ENCODE assay signal across 8 cellular contexts in genomic region chr12:63151061-63151897, GRCh38. TPM values are rescaled to one million over a fixed set of nuclear protein-coding genes. Genes with fewer than 3 reads are reported as not detected.
DNase-seq lines count a peak whose midpoint lies in the region; ATAC-seq, FAIRE-seq and TF ChIP-seq lines count a peak whose summit lies in the region.

Gene AVPR1A, minus strand, starts transcription at chr12:63151201. Its CDS starts 365 bp downstream, at chr12:63150836.

- H3K9me3 ChIP-seq in esophagus squamous epithelium (no peaks in the 10 kb centered on the region), neural cell (ENCODE audit: low read length) (no peaks in the 10 kb centered on the region)

- no peak for TF ChIP-seq EP300 in neural cell (conservative IDR thresholded peaks at IDR 0.05; ENCODE audit: poor library complexity, severe bottlenecking)

- H3K4me3 ChIP-seq in esophagus squamous epithelium (peak within 1 kb of the TSS; percentile 10 to 58 (median 40)), neural cell (ENCODE audit: low read length) (peak within 1 kb of the TSS; percentile 65)

- H3K36me3 ChIP-seq in esophagus squamous epithelium (no peaks in the 10 kb centered on the region), neural cell (ENCODE audit: insufficient read depth, low read length) (no peaks in the 10 kb centered on the region)

- no peak within 1 kb of the TSS for H2AFZ ChIP-seq in neural cell (ENCODE audit: low read depth, low read length)

- H4K20me1 ChIP-seq in neural cell (ENCODE audit: insufficient read depth) = no peaks in the 10 kb centered on the region

- H3K4me1 ChIP-seq in esophagus squamous epithelium = peaks cover 3 to 27% (median 6%) of the 10 kb centered on the region in 3 donors

- H3K4me2 ChIP-seq in neural cell (ENCODE audit: low read length) = peak within 1 kb of the TSS; percentile 71

- TF ChIP-seq CTCF in GM13976 (IDR thresholded peaks at IDR 0.05; ENCODE audit: borderline replicate concordance, control extremely low read depth, extremely low read depth, insufficient read depth, missing control alignments) (no peak), esophagus squamous epithelium (IDR thresholded peaks at IDR 0.05) (no peak), neural cell (IDR thresholded peaks at IDR 0.05; ENCODE audit: poor library complexity, severe bottlenecking) (no peak)

- H3K9me2 ChIP-seq in neural cell (ENCODE audit: insufficient read depth, low read length) = no peaks in the 10 kb centered on the region

- no peak for TF ChIP-seq RAD21 in neural cell (conservative IDR thresholded peaks at IDR 0.05)

- no peak for ATAC-seq in HG03342 (IDR thresholded peaks at IDR 0.05; ENCODE audit: unreplicated experiment)
- no peak for ATAC-seq in GM21515 (IDR thresholded peaks at IDR 0.05; ENCODE audit: unreplicated experiment)

- intact Hi-C loops in esophagus squamous epithelium (cut with DNase I) = no loop called here

- FAIRE-seq in GM12892 (lab: Jason Lieb, UNC) = no peak

- no peaks in the 10 kb centered on the region for H3K79me2 ChIP-seq in neural cell (replicated peaks; ENCODE audit: insufficient read depth, low read length)

- TF ChIP-seq POLR2A in esophagus squamous epithelium (IDR thresholded peaks at IDR 0.05) (no peak), GM12892 (IDR thresholded peaks at IDR 0.05; ENCODE audit: low read depth, low read length) (no peak)

- H3F3A ChIP-seq in neural cell (ENCODE audit: insufficient read depth, low read length, poor library complexity, severe bottlenecking) = no peaks in the 10 kb centered on the region

- H3K9ac ChIP-seq in neural cell (ENCODE audit: low read length) = peak within 1 kb of the TSS; percentile 2

- H3K27ac ChIP-seq in esophagus squamous epithelium (peak within 1 kb of the TSS in 3 of 4 donors; percentile 27 to 69 (median 33)), neural cell (ENCODE audit: low read length) (no peak within 1 kb of the TSS)

- DNase-seq in GM13976 (ENCODE audit: low spot score) (peak; percentile 16), OCI-M2 (lab: John Stamatoyannopoulos, UW; ENCODE audit: unreplicated experiment) (peak; percentile 35), esophagus squamous epithelium (lab: John Stamatoyannopoulos, UW) (no peak), GM12892 (ENCODE audit: insufficient read length) (no peak), putamen (ENCODE audit: low spot score) (no peak)

- 3 to 9% methylated on average over 38 to 40 of the region's 41 CpGs for WGBS in esophagus squamous epithelium, 2 donors

- in situ Hi-C loops in GM13976 (cut with MboI; ENCODE audit: low sequenced_read_pairs, unreplicated experiment) = no loop called here

- H3K27me3 ChIP-seq in esophagus squamous epithelium = peaks cover 0 to 84% (median 7%) of the 10 kb centered on the region in 4 donors
- peaks cover 67% of the 10 kb centered on the region for H3K27me3 ChIP-seq in neural cell (ENCODE audit: insufficient read depth, low read depth, low read length)

TF ChIP-seq in neural cell, 6 proteins besides CTCF, POLR2A, EP300 and RAD21:
- TF ChIP-seq EZH2 (IDR thresholded peaks at IDR 0.05; ENCODE audit: borderline replicate concordance, insufficient read depth, low read length, poor library complexity, severe bottlenecking) (peak; percentile 52), TAF1 (IDR thresholded peaks at IDR 0.05; ENCODE audit: low read depth) (no peak), POLR2AphosphoS5 (IDR thresholded peaks at IDR 0.05) (peak; percentile 8), MXI1 (conservative IDR thresholded peaks at IDR 0.05; ENCODE audit: poor library complexity, severe bottlenecking) (peak; percentile 2), SMC3 (conservative IDR thresholded peaks at IDR 0.05; ENCODE audit: poor library complexity) (no peak)

RNA-seq across cellular contexts. Expression of gene AVPR1A, which starts in this region (rescaled TPM):
- total RNA-seq in esophagus squamous epithelium = 1 to 10 TPM in 3 of 4 donors, under 1 TPM in 1; 0.87 to 2.8 (median 1.6) TPM
- polyA plus RNA-seq in neural cell = 0.06 TPM in 1 of 2 replicates, not detected in the other
- 0.12 TPM in 1 of 2 replicates, not detected in the other for polyA minus RNA-seq in neural cell
- not detected for polyA plus RNA-seq in GM12892 (2012; ENCODE audit: missing spikeins)

Comparison
In these comparisons a context has a peak if more than half of its experiments do, and no peak if none do; other contexts are left out.
1. DNase-seq: peak in GM13976 (single experiment) and OCI-M2 (single experiment); none in esophagus squamous epithelium (single experiment), GM12892 (single experiment) and putamen (single experiment).